9 cellular contexts compared by ENCODE assay signal in the genomic region with DNA sequence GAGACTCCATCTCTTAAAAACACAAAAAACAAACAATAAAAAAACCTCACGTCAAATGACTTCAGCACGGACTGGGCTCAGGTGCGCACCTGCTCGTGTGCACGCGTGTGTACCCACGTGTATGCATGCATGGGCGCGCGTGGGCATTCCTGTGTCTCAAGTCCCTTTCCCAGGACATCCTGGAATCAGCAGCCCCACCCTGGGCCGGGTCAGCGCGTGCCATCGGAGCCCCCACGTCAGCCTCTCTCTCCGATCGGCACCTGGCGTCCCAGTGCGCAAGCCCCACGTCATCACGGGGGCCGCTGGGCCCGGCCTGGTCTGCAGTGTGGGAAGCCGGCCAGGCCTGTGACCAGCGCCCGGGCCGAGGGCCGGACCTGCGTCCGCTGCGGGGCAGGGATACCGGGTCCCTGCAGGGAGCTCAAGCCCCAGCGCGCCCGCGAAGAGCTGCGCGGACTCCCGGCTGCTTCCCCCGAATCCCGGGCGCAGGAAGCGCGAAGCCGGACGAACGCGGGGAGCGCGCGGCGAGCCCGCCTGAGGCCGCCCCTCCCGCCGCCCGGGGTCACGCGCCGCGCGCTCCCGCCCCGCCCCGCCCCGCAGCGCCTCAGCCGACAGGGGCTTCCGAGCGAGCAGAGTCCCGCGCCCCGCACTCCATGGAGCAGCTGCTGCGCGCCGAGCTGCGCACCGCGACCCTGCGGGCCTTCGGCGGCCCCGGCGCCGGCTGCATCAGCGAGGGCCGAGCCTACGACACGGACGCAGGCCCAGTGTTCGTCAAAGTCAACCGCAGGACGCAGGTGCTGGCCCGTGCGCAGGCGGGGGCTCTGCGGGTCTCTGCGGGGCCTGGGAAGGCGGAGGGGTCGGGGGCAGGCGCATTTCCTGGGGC. TPM values are rescaled to one million over a fixed set of nuclear protein-coding genes. Genes with fewer than 3 reads are reported as not detected.
DNase-seq lines count a peak whose midpoint lies in the region; ATAC-seq and TF ChIP-seq lines count a peak whose summit lies in the region.
"Had no signal": no experiment of that assay in that cellular context is flagged by ENCODE, and none has a peak within 500 bp of the region (broad histone marks: within the 10 kb centered on the region; RNA-seq: fewer than 3 reads in every experiment).

Gene FN3K (plus strand): TSS at position 629 of the 880 bp plus-strand sequence. CDS start 22 bp downstream, at position 651.

- H3K4me3 ChIP-seq in cardiac muscle cell (peak within 1 kb of the TSS; percentile 91), neuron (ENCODE audit: low read length) (peak within 1 kb of the TSS; percentile 49)

- peak; percentile 31 for DNase-seq in NCI-H2107 (lab: John Stamatoyannopoulos, UW)
- no peak for DNase-seq in NCI-H2107 treated with DMSO at 0.1 percent for 48 hours (lab: John Stamatoyannopoulos, UW; ENCODE audit: unreplicated experiment)
- peak; percentile 15 for DNase-seq in NCI-H748 treated with DMSO at 0.1 percent for 48 hours (lab: John Stamatoyannopoulos, UW)
- DNase-seq in amniotic epithelial cell (ENCODE audit: low read depth), result peak; percentile 46
- DNase-seq in cardiac muscle cell (ENCODE audit: low read depth in 1 of 2, low spot score in 1 of 2), result peak; percentile 79 to 80
- DNase-seq: DND-41 had no signal

- H3K27ac ChIP-seq in cardiac muscle cell, result peak within 1 kb of the TSS; percentile 72

- no peak for ATAC-seq in HG02840 (IDR thresholded peaks at IDR 0.05; ENCODE audit: low FRiP score, unreplicated experiment)
- no peak for ATAC-seq in GM19455 (IDR thresholded peaks at IDR 0.05; ENCODE audit: unreplicated experiment)

- no peak for TF ChIP-seq CTCF in cardiac muscle cell (IDR thresholded peaks at IDR 0.05; ENCODE audit: low read depth, low read length)

- H3K4me1 ChIP-seq in cardiac muscle cell (ENCODE audit: low read depth) (no peaks in the 10 kb centered on the region), neuron (ENCODE audit: insufficient read depth, low read length) (no peaks in the 10 kb centered on the region)

- H3K36me3 ChIP-seq in cardiac muscle cell (peaks cover 6% of the 10 kb centered on the region), neuron (ENCODE audit: insufficient read depth, low read length) (peaks cover 29% of the 10 kb centered on the region)

- no peak within 1 kb of the TSS for H2AFZ ChIP-seq in neuron (ENCODE audit: low read depth, low read length)

- H3K27me3 ChIP-seq in cardiac muscle cell (no peaks in the 10 kb centered on the region), neuron (ENCODE audit: insufficient read depth, low read length) (no peaks in the 10 kb centered on the region)

- H3K9me3 ChIP-seq in cardiac muscle cell (ENCODE audit: low read depth), result no peaks in the 10 kb centered on the region
- H3K9me3 ChIP-seq in neuron (ENCODE audit: low read length), result peaks cover 12% of the 10 kb centered on the region

RNA-seq across cellular contexts. Expression of gene FN3K, which starts in this region (rescaled TPM):
- 20.0 and 20.6 TPM in 2 replicates for total RNA-seq in cardiac muscle cell
- polyA plus RNA-seq in cardiac muscle cell, result 10.3 and 18.1 TPM in 2 replicates
